ENCODE assay signal across 10 cellular contexts in the genomic region with DNA sequence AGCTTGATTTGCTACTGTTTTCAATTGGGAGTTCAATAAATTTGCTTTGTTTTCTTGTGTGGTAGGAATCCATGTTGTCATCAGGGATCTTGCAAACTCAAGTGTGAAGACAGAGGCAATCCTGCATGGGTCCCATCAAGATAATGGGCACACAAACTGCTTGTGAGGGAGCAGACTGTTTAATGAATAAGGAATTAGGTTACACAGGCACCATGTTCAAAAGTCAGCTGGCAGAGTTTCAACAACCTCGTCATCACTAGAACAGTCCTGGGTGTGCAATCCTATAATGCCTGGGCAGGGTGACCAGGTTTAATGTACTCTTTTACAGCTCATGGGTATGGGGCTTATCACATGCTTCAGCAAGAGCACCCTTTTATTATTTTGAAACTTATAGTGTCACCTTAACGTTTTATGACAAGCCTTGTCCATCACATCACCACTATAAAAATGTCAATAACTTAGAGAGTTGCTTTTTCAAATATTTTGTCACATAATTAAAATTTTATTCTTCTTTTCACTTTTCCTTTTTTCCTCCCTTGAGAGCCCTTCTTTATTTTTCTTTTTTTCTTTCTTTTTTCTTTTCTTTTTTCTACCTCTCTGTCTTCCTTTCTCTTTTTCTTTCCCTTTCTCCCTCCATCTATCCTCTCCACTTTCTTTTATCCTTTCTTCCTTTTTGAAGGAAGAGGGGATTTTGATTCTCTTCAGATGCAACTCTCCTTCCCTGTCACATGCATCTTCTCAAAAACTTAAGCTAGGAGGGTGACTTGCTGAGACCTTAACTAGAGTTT.
DNase-seq lines count a peak whose midpoint lies in the region; ATAC-seq and TF ChIP-seq lines count a peak whose summit lies in the region.
"Had no signal": no experiment of that assay in that cellular context is flagged by ENCODE, and none has a peak within 500 bp of the region (broad histone marks: within the 10 kb centered on the region; RNA-seq: fewer than 3 reads in every experiment).

No MANE protein-coding gene starts in this region.

- H3K9ac ChIP-seq in mammary epithelial cell (ENCODE audit: insufficient read depth, low read length): no peak overlapping the region

- no peak for TF ChIP-seq POLR2A in upper lobe of left lung (IDR thresholded peaks at IDR 0.05)

- CTCF ChIA-PET in mammary epithelial cell (lab: Charles Lee; ENCODE audit: low non-redundant PET): interaction anchor here (0.6 kb wide), 1 partner anchor 57 kb away, joined by 3 read pairs; no protein-coding TSS in a partner anchor

- 55% methylated on average over 2 of the region's 2 CpGs for WGBS in mammary epithelial cell (ENCODE audit: low coverage, missing lambda C conversion rate)
- 61 to 66% methylated on average over 2 of the region's 2 CpGs for WGBS in upper lobe of left lung, 2 donors

- no peaks in the 10 kb centered on the region for H3K79me2 ChIP-seq in mammary epithelial cell (ENCODE audit: insufficient read depth, low read length)

- H3K4me3 ChIP-seq in mammary epithelial cell (replicated peaks in 1 of 3; ENCODE audit: insufficient read depth in 1 of 3, low read depth in 2 of 3, low read length in 3 of 3) (no peak overlapping the region), upper lobe of left lung (no peak overlapping the region)
- H3K4me3 ChIP-seq: GM23338 had no signal

- no peaks in the 10 kb centered on the region for H4K20me1 ChIP-seq in mammary epithelial cell (ENCODE audit: insufficient read depth, low read length)

- TF ChIP-seq EP300 in upper lobe of left lung (IDR thresholded peaks at IDR 0.05): no peak

- dilution Hi-C loops in mammary epithelial cell (cut with HindIII; ENCODE audit: low sequenced_read_pairs): no loop called here

- peak overlapping the region; percentile 54 for H2AFZ ChIP-seq in mammary epithelial cell (ENCODE audit: low read depth, low read length)
- H2AFZ ChIP-seq: GM23338 had no signal

- H3K27ac ChIP-seq in mammary epithelial cell (ENCODE audit: insufficient read depth, low read depth, low read length) (peak overlapping the region; percentile 41), upper lobe of left lung (no peak overlapping the region)

- ATAC-seq in HG03060 (IDR thresholded peaks at IDR 0.05; ENCODE audit: low read depth, unreplicated experiment) (peak; percentile 33), upper lobe of left lung (ENCODE audit: low FRiP score in 2 of 2) (no peak)
- ATAC-seq: GM23338 had no signal

- H3K4me1 ChIP-seq in mammary epithelial cell (ENCODE audit: insufficient read depth, low read length) (peaks cover 13% of the 10 kb centered on the region), upper lobe of left lung (no peaks in the 10 kb centered on the region)

- no TSS peak for BruUV-seq in mammary epithelial cell (replicated peaks; lab: Mats Ljungman, UMichigan)

- TF ChIP-seq CTCF in mammary epithelial cell (conservative IDR thresholded peaks at IDR 0.05 in 1 of 2, IDR thresholded peaks at IDR 0.05 in 1 of 2; ENCODE audit: extremely low read depth in 1 of 2, insufficient read depth in 1 of 2, low read depth in 1 of 2, low read length in 2 of 2): no peak
- TF ChIP-seq CTCF in upper lobe of left lung (IDR thresholded peaks at IDR 0.05): no peak

- no peaks in the 10 kb centered on the region for H3K9me3 ChIP-seq in mammary epithelial cell (replicated peaks; ENCODE audit: insufficient read depth, low read length)
- H3K9me3 ChIP-seq in upper lobe of left lung: no peaks in the 10 kb centered on the region

- H3K27me3 ChIP-seq in mammary epithelial cell (ENCODE audit: insufficient read depth, low read length): no peaks in the 10 kb centered on the region
- H3K27me3 ChIP-seq in upper lobe of left lung: no peaks in the 10 kb centered on the region

- in situ Hi-C loops in mammary epithelial cell (cut with MboI; ENCODE audit: low sequenced_read_pairs in 2 of 2): loop anchor here in 1 of 2 donors (25.0 kb wide), 1 partner anchor 198 kb away; no protein-coding TSS in a partner anchor

- H3K36me3 ChIP-seq in mammary epithelial cell (ENCODE audit: insufficient read depth, low read length) (no peaks in the 10 kb centered on the region), upper lobe of left lung (no peaks in the 10 kb centered on the region)

- H3K4me2 ChIP-seq in mammary epithelial cell (ENCODE audit: insufficient read depth, low read depth, low read length): peak overlapping the region; percentile 30
- H3K4me2 ChIP-seq: GM23338 had no signal

- DNase-seq in stimulated activated CD4-positive, alpha-beta T cell treated with anti-CD3 and anti-CD28 coated beads, Interleukin-15, amount 100 ng/mL, for 24 hours: peak; percentile 8
- no peak for DNase-seq in stimulated activated CD4-positive, alpha-beta T cell treated with anti-CD3 and anti-CD28 coated beads, Interleukin-4, amount 100 ng/mL, for 4 hours
- DNase-seq in mammary epithelial cell: peak; percentile 72
- DNase-seq in upper lobe of left lung: no peak
- DNase-seq in NCI-H1694 treated with DMSO at 0.1 percent for 48 hours (lab: John Stamatoyannopoulos, UW): no peak
- no peak for DNase-seq in T-helper 2 cell
- DNase-seq in NCI-H2081 treated with DMSO at 0.1 percent for 48 hours (lab: John Stamatoyannopoulos, UW): no peak
- DNase-seq: NCI-H774 had no signal

- intact Hi-C loops in mammary epithelial cell (cut with micrococcal nuclease): loop anchor here (5.0 kb wide), 1 partner anchor 254 kb away; a partner anchor contains a TSS

Comparison
In these comparisons a context has a peak if more than half of its experiments do, and no peak if none do; other contexts are left out.
1. DNase-seq: peak in stimulated activated CD4-positive, alpha-beta T cell treated with anti-CD3 and anti-CD28 coated beads, Interleukin-15, amount 100 ng/mL, for 24 hours (single experiment) and mammary epithelial cell (single experiment); none in stimulated activated CD4-positive, alpha-beta T cell treated with anti-CD3 and anti-CD28 coated beads, Interleukin-4, amount 100 ng/mL, for 4 hours (0 of 2), upper lobe of left lung (0 of 2), NCI-H1694 treated with DMSO at 0.1 percent for 48 hours (single experiment), T-helper 2 cell (0 of 5) and NCI-H2081 treated with DMSO at 0.1 percent for 48 hours (single experiment).